Comparison of ENCODE assay signal across 8 cellular contexts in genomic region chr1:156245451-156246232, GRCh38. TPM values are rescaled to one million over a fixed set of nuclear protein-coding genes. Genes with fewer than 3 reads are reported as not detected.
A peak's percentile ranks its signal among the peaks of the same experiment; 100 is the strongest.
DNase-seq lines count a peak whose midpoint lies in the region; ATAC-seq and TF ChIP-seq lines count a peak whose summit lies in the region.

No MANE protein-coding gene starts in this region.

- H3K27ac ChIP-seq in upper lobe of right lung, result no peak overlapping the region

- intact Hi-C loops in left colon (cut with DNase I, micrococcal nuclease), result no loop called here
- intact Hi-C loops in upper lobe of right lung (cut with DNase I), result no loop called here

- no peaks in the 10 kb centered on the region for H3K9me3 Mint-ChIP-seq in activated naive CD8-positive, alpha-beta T cell (ENCODE audit: low read depth)

- no peaks in the 10 kb centered on the region for H3K9me3 ChIP-seq in upper lobe of right lung

- peaks cover 10% of the 10 kb centered on the region for H3K27me3 ChIP-seq in upper lobe of right lung

- TF ChIP-seq CTCF in upper lobe of right lung (IDR thresholded peaks at IDR 0.05), result no peak

- H3K4me1 Mint-ChIP-seq in activated naive CD8-positive, alpha-beta T cell (ENCODE audit: low read depth), result peaks cover 17% of the 10 kb centered on the region

- peaks cover 23% of the 10 kb centered on the region for H3K36me3 ChIP-seq in upper lobe of right lung

- H3K4me1 ChIP-seq in upper lobe of right lung, result peaks cover 21% of the 10 kb centered on the region

- DNase-seq in NCI-H345 (lab: John Stamatoyannopoulos, UW) (peak; percentile 78), left colon (peak in 1 of 2 donors; percentile 53), upper lobe of right lung (peak; percentile 73), SHP77 treated with DMSO at 0.1 percent for 48 hours (lab: John Stamatoyannopoulos, UW) (no peak)

- no peaks in the 10 kb centered on the region for H3K27me3 Mint-ChIP-seq in activated naive CD8-positive, alpha-beta T cell

- peak overlapping the region; percentile 81 for H3K4me3 Mint-ChIP-seq in activated naive CD8-positive, alpha-beta T cell

- no peaks in the 10 kb centered on the region for H3K36me3 Mint-ChIP-seq in activated naive CD8-positive, alpha-beta T cell

- peak; percentile 26 for TF ChIP-seq POLR2A in GM10847 (IDR thresholded peaks at IDR 0.05; ENCODE audit: extremely low read depth, insufficient read length)

- H3K27ac Mint-ChIP-seq in activated naive CD8-positive, alpha-beta T cell, result peak overlapping the region; percentile 76

- peak; percentile 50 for ATAC-seq in left colon
- ATAC-seq in upper lobe of right lung, result peak; percentile 43
- no peak for ATAC-seq in GM21723 (IDR thresholded peaks at IDR 0.05; ENCODE audit: unreplicated experiment)
- no peak for ATAC-seq in HG02885 (IDR thresholded peaks at IDR 0.05; ENCODE audit: poor library complexity, unreplicated experiment)

- H3K4me3 ChIP-seq in upper lobe of right lung, result peak overlapping the region; percentile 34

RNA-seq across cellular contexts. Expression of gene PAQR6, which starts 2.2 kb away (rescaled TPM):
- total RNA-seq in left colon (1 to 10 TPM; 1.8 to 3.0 TPM), upper lobe of right lung (1.9 TPM)

RNA-seq across cellular contexts. Expression of gene BGLAP, which starts 3.7 kb away (rescaled TPM):
- total RNA-seq in left colon, result 1 to 10 TPM; 1.1 to 1.2 TPM
- 2.4 TPM for total RNA-seq in upper lobe of right lung

RNA-seq across cellular contexts. Expression of gene PMF1, which starts 32.8 kb away (rescaled TPM):
- total RNA-seq in left colon (10 to 100 TPM; 39.3 to 40.3 TPM), upper lobe of right lung (47.4 TPM)

RNA-seq across cellular contexts. Expression of gene SMG5, which starts 37.0 kb away (rescaled TPM):
- 10 to 100 TPM; 65.3 to 73.9 TPM for total RNA-seq in left colon
- 64.8 TPM for total RNA-seq in upper lobe of right lung

RNA-seq across cellular contexts. Expression of gene TMEM79, which starts 38.5 kb away (rescaled TPM):
- total RNA-seq in left colon (1 to 10 TPM; 3.9 to 4.0 TPM), upper lobe of right lung (3.3 TPM)

Comparison
In these comparisons a context has a peak if more than half of its experiments do, and no peak if none do; other contexts are left out.
1. ATAC-seq: peak in left colon (single experiment) and upper lobe of right lung (single experiment); none in GM21723 (single experiment) and HG02885 (single experiment).